Comparison of ENCODE assay signal across 7 cellular contexts in genomic region chr19:41308450-41309224, GRCh38. TPM values are rescaled to one million over a fixed set of nuclear protein-coding genes. Genes with fewer than 3 reads are reported as not detected.
DNase-seq lines count a peak whose midpoint lies in the region; TF ChIP-seq lines count a peak whose summit lies in the region.

No MANE protein-coding gene starts in this region.

- TF ChIP-seq CTCF in Loucy (conservative IDR thresholded peaks at IDR 0.05; ENCODE audit: low read length), result peak; percentile 93
- TF ChIP-seq CTCF in foreskin fibroblast (IDR thresholded peaks at IDR 0.05; ENCODE audit: low read depth, low read length), result peak; percentile 96

- H3K27ac ChIP-seq in neuronal stem cell (replicated peaks; ENCODE audit: low read length), result peak overlapping the region; percentile 47

- H3K36me3 ChIP-seq in Loucy (ENCODE audit: insufficient read depth, low read length) (peaks cover 53% of the 10 kb centered on the region), neuronal stem cell (replicated peaks in 1 of 2; ENCODE audit: control insufficient read depth in 2 of 2, insufficient read depth in 2 of 2, low read length in 2 of 2) (peaks cover 39 to 66% of the 10 kb centered on the region in 2 donors)

- H2BK12ac ChIP-seq in neuronal stem cell (ENCODE audit: low read length), result no peak overlapping the region

- no peak overlapping the region for H2BK15ac ChIP-seq in neuronal stem cell (ENCODE audit: low read length)

- TF ChIP-seq POLR2A in GM15510 (IDR thresholded peaks at IDR 0.05; ENCODE audit: borderline replicate concordance, extremely low read depth, insufficient read length) (peak; percentile 32), Raji (IDR thresholded peaks at IDR 0.05; ENCODE audit: insufficient read depth, low read depth, low read length) (0 out of 2 replicates have a peak, but pooled peaks have one; percentile 25)

- DNase-seq in activated effector memory CD4-positive, alpha-beta T cell treated with Interleukin-2 at 50 U/mL for 16 hours, result peak; percentile 86
- DNase-seq in foreskin fibroblast (peak; percentile 77 to 93), neuronal stem cell (ENCODE audit: low spot score) (peak; percentile 93), stromal cell of bone marrow (ENCODE audit: low read depth) (peak; percentile 74)

- H3K4me3 ChIP-seq in Loucy (ENCODE audit: low read length, poor library complexity, severe bottlenecking) (peak overlapping the region; percentile 18), foreskin fibroblast (ENCODE audit: low read depth in 1 of 2, low read length in 2 of 2) (peak overlapping the region; percentile 87 to 98), neuronal stem cell (ENCODE audit: low read length in 2 of 2) (no peak overlapping the region)

- no peaks in the 10 kb centered on the region for H3K9me3 ChIP-seq in Loucy (ENCODE audit: insufficient read depth, low read depth, low read length)
- H3K9me3 ChIP-seq in neuronal stem cell (replicated peaks in 1 of 2; ENCODE audit: control insufficient read depth in 2 of 2, insufficient read depth in 1 of 2, low read depth in 1 of 2, low read length in 2 of 2), result no peaks in the 10 kb centered on the region

- H3K9ac ChIP-seq in Loucy (ENCODE audit: low read depth, low read length, poor library complexity, severe bottlenecking) (peak overlapping the region; percentile 95), neuronal stem cell (ENCODE audit: low read depth, low read length, poor library complexity) (no peak overlapping the region)

- peak overlapping the region; percentile 97 for H3K4me2 ChIP-seq in Loucy (ENCODE audit: low read depth, low read length, poor library complexity, severe bottlenecking)
- H3K4me2 ChIP-seq in neuronal stem cell (ENCODE audit: insufficient read depth, low read length, poor library complexity, severe bottlenecking), result no peak overlapping the region

- H3K23ac ChIP-seq in neuronal stem cell (ENCODE audit: low read depth, low read length, poor library complexity), result no peak overlapping the region

- H2AFZ ChIP-seq in Loucy (ENCODE audit: low read length) (no peak overlapping the region), neuronal stem cell (ENCODE audit: low read length) (no peak overlapping the region)

- no CpG with 5 or more reads among the region's 11 CpGs for WGBS in neuronal stem cell (ENCODE audit: extremely low coverage in 2 of 2, insufficient read length in 2 of 2, insufficient replicate concordance in 1 of 2), 2 donors

- H3K4ac ChIP-seq in neuronal stem cell (ENCODE audit: low read length), result no peak overlapping the region

- no peak overlapping the region for H2BK120ac ChIP-seq in neuronal stem cell (ENCODE audit: low read depth, low read length)

- H3K14ac ChIP-seq in neuronal stem cell (ENCODE audit: low read length), result no peak overlapping the region

- H3K79me1 ChIP-seq in neuronal stem cell (ENCODE audit: low read depth, low read length), result peaks cover 2% of the 10 kb centered on the region

- no peak overlapping the region for H3K18ac ChIP-seq in neuronal stem cell (ENCODE audit: low read length)

- peak overlapping the region; percentile 5 for H4K8ac ChIP-seq in neuronal stem cell (ENCODE audit: low read depth, low read length)

- peaks cover 41% of the 10 kb centered on the region for H3K79me2 ChIP-seq in Loucy (ENCODE audit: insufficient read depth, low read length)

- no peak overlapping the region for H4K91ac ChIP-seq in neuronal stem cell (ENCODE audit: low read depth, low read length, poor library complexity)

- H3K9me2 ChIP-seq in Loucy (replicated peaks; ENCODE audit: low read depth, low read length), result no peaks in the 10 kb centered on the region

- H3K4me1 ChIP-seq in Loucy (ENCODE audit: insufficient read depth, low read length, poor library complexity, severe bottlenecking) (peaks cover 43% of the 10 kb centered on the region), neuronal stem cell (ENCODE audit: control insufficient read depth in 2 of 2, insufficient read depth in 1 of 2, low read depth in 1 of 2, low read length in 2 of 2) (peaks cover 0 to 8% of the 10 kb centered on the region in 2 donors)

- peaks cover 21% of the 10 kb centered on the region for H4K20me1 ChIP-seq in Loucy (ENCODE audit: insufficient read depth, low read length, poor library complexity, severe bottlenecking)

- H2AK5ac ChIP-seq in neuronal stem cell (ENCODE audit: low read depth, low read length), result no peak overlapping the region

- peaks cover 6% of the 10 kb centered on the region; the same call in 1 of the 2 replicates for H3F3A ChIP-seq in Loucy (ENCODE audit: low read depth)

- H3K27me3 ChIP-seq in Loucy (ENCODE audit: insufficient read depth, low read length, poor library complexity, severe bottlenecking) (no peaks in the 10 kb centered on the region), neuronal stem cell (ENCODE audit: control insufficient read depth in 3 of 3, insufficient read depth in 3 of 3, low read depth in 1 of 3, low read length in 3 of 3) (no peaks in the 10 kb centered on the region)

- H2BK5ac ChIP-seq in neuronal stem cell (ENCODE audit: low read length), result no peak overlapping the region

RNA-seq across cellular contexts. Expression of gene CCDC97, which starts 1.3 kb away (rescaled TPM):
- polyA plus RNA-seq in neuronal stem cell (2013, experiment 1 of 2), result 21.6 TPM
- polyA plus RNA-seq in neuronal stem cell (2013, experiment 2 of 2), result 20.9 TPM

RNA-seq across cellular contexts. Expression of gene HNRNPUL1, which starts 44.5 kb away (rescaled TPM):
- 268 TPM for polyA plus RNA-seq in neuronal stem cell (2013, experiment 1 of 2)
- 278 TPM for polyA plus RNA-seq in neuronal stem cell (2013, experiment 2 of 2)

RNA-seq across cellular contexts. Expression of gene TGFB1, which starts 45.1 kb away (rescaled TPM):
- 6.1 TPM for polyA plus RNA-seq in neuronal stem cell (2013, experiment 1 of 2)
- 6.1 TPM for polyA plus RNA-seq in neuronal stem cell (2013, experiment 2 of 2)

RNA-seq across cellular contexts. Expression of gene B9D2, which starts 55.3 kb away (rescaled TPM):
- polyA plus RNA-seq in neuronal stem cell (2013, experiment 1 of 2), result 6.5 TPM
- 6.0 TPM for polyA plus RNA-seq in neuronal stem cell (2013, experiment 2 of 2)

Comparison
In these comparisons a context has a peak if more than half of its experiments do, and no peak if none do; other contexts are left out.
1. H3K4me3 ChIP-seq: peak in Loucy (single experiment) and foreskin fibroblast (2 of 2); none in neuronal stem cell (0 of 2).
2. Peak in every context shown above with its lines, with median percentiles within 50 percentile points of each other: DNase-seq.